ENCODE assay signal across 16 cellular contexts in genomic region chr21:22154579-22155274, GRCh38.
DNase-seq lines count a peak whose midpoint lies in the region; ATAC-seq and TF ChIP-seq lines count a peak whose summit lies in the region.
"Had no signal": no experiment of that assay in that cellular context is flagged by ENCODE, and none has a peak within 500 bp of the region (broad histone marks: within the 10 kb centered on the region; RNA-seq: fewer than 3 reads in every experiment).

No MANE protein-coding gene starts in this region.

- TF ChIP-seq CTCF in SU-DHL-6 (IDR thresholded peaks at IDR 0.05; ENCODE audit: insufficient read depth, low read length, poor library complexity, severe bottlenecking) = no peak

- CTCF ChIA-PET in activated naive CD4-positive, alpha-beta T cell treated with anti-CD3 and anti-CD28 coated beads for 36 hours (lab: Charles Lee) = no interaction called here

- intact Hi-C loops in activated naive CD4-positive, alpha-beta T cell treated with anti-CD3 and anti-CD28 coated beads for 36 hours (cut with micrococcal nuclease) = no loop called here

- H3K36me3 ChIP-seq in SU-DHL-6 (ENCODE audit: low read length) = no peaks in the 10 kb centered on the region
- H3K36me3 ChIP-seq: BE2C had no signal

- H3F3A ChIP-seq in SU-DHL-6 (ENCODE audit: insufficient read depth) = no peaks in the 10 kb centered on the region

- no peak overlapping the region for H3K4me3 Mint-ChIP-seq in activated naive CD4-positive, alpha-beta T cell treated with anti-CD3 and anti-CD28 coated beads for 36 hours
- H3K4me3 Mint-ChIP-seq: GM23338, IgD-negative memory B cell had no signal

- no peak overlapping the region for H3K4me2 ChIP-seq in SU-DHL-6 (ENCODE audit: low read depth, low read length, poor library complexity, severe bottlenecking)
- H3K4me2 ChIP-seq: A549, GM23338 had no signal

- H3K9me3 ChIP-seq in SU-DHL-6 (ENCODE audit: insufficient read depth, low read length) = no peaks in the 10 kb centered on the region
- H3K9me3 ChIP-seq: A549, BE2C had no signal

- H3K27ac ChIP-seq in SU-DHL-6 (ENCODE audit: low read depth, low read length) = no peak overlapping the region
- H3K27ac ChIP-seq: A549, C4-2B had no signal

- no peak overlapping the region for H3K4me3 ChIP-seq in SU-DHL-6 (ENCODE audit: insufficient read depth, low read length, poor library complexity, severe bottlenecking)
- H3K4me3 ChIP-seq: A549, GM23338 had no signal

- no peaks in the 10 kb centered on the region for H3K27me3 Mint-ChIP-seq in activated naive CD4-positive, alpha-beta T cell treated with anti-CD3 and anti-CD28 coated beads for 36 hours (ENCODE audit: low read depth)
- H3K27me3 Mint-ChIP-seq: CD4-positive, alpha-beta memory T cell; IgD-negative memory B cell had no signal

- H2AFZ ChIP-seq in SU-DHL-6 (ENCODE audit: low read depth, low read length, severe bottlenecking) = peak overlapping the region; percentile 56
- H2AFZ ChIP-seq: GM23338 had no signal

- no peaks in the 10 kb centered on the region for H3K9me2 ChIP-seq in SU-DHL-6 (replicated peaks; ENCODE audit: insufficient read depth, low read length)

- no peaks in the 10 kb centered on the region for H3K36me3 Mint-ChIP-seq in activated naive CD4-positive, alpha-beta T cell treated with anti-CD3 and anti-CD28 coated beads for 36 hours (ENCODE audit: low read depth)
- H3K36me3 Mint-ChIP-seq: CD4-positive, alpha-beta memory T cell; IgD-negative memory B cell had no signal

- no peaks in the 10 kb centered on the region for H3K79me2 ChIP-seq in SU-DHL-6 (ENCODE audit: insufficient read depth, low read length)

- DNase-seq in DMS153 (lab: John Stamatoyannopoulos, UW) = no peak
- no peak for DNase-seq in activated naive CD4-positive, alpha-beta T cell treated with anti-CD3 and anti-CD28 coated beads for 36 hours
- no peak for DNase-seq in activated CD4-positive, CD25-positive, alpha-beta regulatory T cell (lab: John Stamatoyannopoulos, UW)
- DNase-seq: BE2C; CD4-positive, alpha-beta memory T cell; DMS79 treated with DMSO at 0.1 percent for 48 hours; GDM1; H7; KG1 had no signal

- peak; percentile 40 for ATAC-seq in HG02610 (IDR thresholded peaks at IDR 0.05; ENCODE audit: unreplicated experiment)
- peak; percentile 64 for ATAC-seq in HG02884 (IDR thresholded peaks at IDR 0.05; ENCODE audit: unreplicated experiment)
- ATAC-seq: A549, GM23338 had no signal

- H3K4me1 Mint-ChIP-seq in activated naive CD4-positive, alpha-beta T cell treated with anti-CD3 and anti-CD28 coated beads for 36 hours (ENCODE audit: low read depth) = no peaks in the 10 kb centered on the region
- H3K4me1 Mint-ChIP-seq: CD4-positive, alpha-beta memory T cell; GM23338; IgD-negative memory B cell had no signal

- H3K27ac Mint-ChIP-seq in activated naive CD4-positive, alpha-beta T cell treated with anti-CD3 and anti-CD28 coated beads for 36 hours = no peak overlapping the region
- H3K27ac Mint-ChIP-seq: CD4-positive, alpha-beta memory T cell; GM23338; IgD-negative memory B cell had no signal

- H4K20me1 ChIP-seq in SU-DHL-6 (ENCODE audit: low read depth, low read length) = no peaks in the 10 kb centered on the region

- peaks cover 3% of the 10 kb centered on the region for H3K9me3 Mint-ChIP-seq in activated naive CD4-positive, alpha-beta T cell treated with anti-CD3 and anti-CD28 coated beads for 36 hours
- H3K9me3 Mint-ChIP-seq: GM23338 had no signal

- H3K27me3 ChIP-seq in SU-DHL-6 (ENCODE audit: low read length) = no peaks in the 10 kb centered on the region
- H3K27me3 ChIP-seq: BE2C had no signal

- no peak overlapping the region for H3K9ac ChIP-seq in SU-DHL-6 (ENCODE audit: low read length)
